In genomic region chr4:147839651-147840050, GRCh38 we compare ENCODE assay signal across 20 cellular contexts.
DNase-seq lines count a peak whose midpoint lies in the region; ATAC-seq and TF ChIP-seq lines count a peak whose summit lies in the region.
"Had no signal": no experiment of that assay in that cellular context is flagged by ENCODE, and none has a peak within 500 bp of the region (broad histone marks: within the 10 kb centered on the region; RNA-seq: fewer than 3 reads in every experiment).

No MANE protein-coding gene starts in this region.

- no peaks in the 10 kb centered on the region for H3K27me3 ChIP-seq in hepatocyte

- intact Hi-C loops in natural killer cell (cut with micrococcal nuclease) = no loop called here

- H2AFZ ChIP-seq in hepatocyte = no peak overlapping the region

- H3K9me3 Mint-ChIP-seq in natural killer cell = peaks cover 2% of the 10 kb centered on the region in 2 donors
- H3K9me3 Mint-ChIP-seq in natural killer cell treated with Interleukin-12 subunit alpha and Interleukin-12 subunit beta and Interleukin-15 and Interleukin-18, amount 100 ng/mL, for 72 hours = no peaks in the 10 kb centered on the region
- H3K9me3 Mint-ChIP-seq in T-helper 2 cell treated with Interferon-gamma antibody and Interleukin-4, amounts not matched to agents 5 μg/mL and 100 μg/mL, for 36 hours = no peaks in the 10 kb centered on the region
- H3K9me3 Mint-ChIP-seq: IgD-negative memory B cell had no signal

- no peaks in the 10 kb centered on the region for H3K4me1 ChIP-seq in hepatocyte (ENCODE audit: insufficient read depth)

- H3K4me2 ChIP-seq in hepatocyte = no peak overlapping the region

- TF ChIP-seq CTCF in natural killer cell (IDR thresholded peaks at IDR 0.05) (no peak), hepatocyte (IDR thresholded peaks at IDR 0.05; ENCODE audit: poor library complexity) (no peak), retinal pigment epithelial cell (conservative IDR thresholded peaks at IDR 0.05; ENCODE audit: low read depth, low read length) (no peak), GM13977 (IDR thresholded peaks at IDR 0.05; ENCODE audit: extremely low read depth, insufficient read depth, missing control alignments) (no peak)

- H3K4me3 ChIP-seq in hepatocyte (no peak overlapping the region), retinal pigment epithelial cell (ENCODE audit: low read length) (no peak overlapping the region)

- in situ Hi-C loops in GM13977 (cut with MboI; ENCODE audit: low pct_unique_long_range_greater_than_20kb, low sequenced_read_pairs, unreplicated experiment) = no loop called here

- ATAC-seq in natural killer cell = no peak
- no peak for ATAC-seq in natural killer cell treated with Interleukin-12 subunit alpha and Interleukin-12 subunit beta and Interleukin-15 and Interleukin-18, amount 100 ng/mL, for 72 hours
- ATAC-seq: Panc1 had no signal

- whole genome bisulfite sequencing in hepatocyte (ENCODE audit: low lambda C conversion rate, missing lambda C conversion rate) = 57% methylated on average over 3 of the region's 3 CpGs

- no peaks in the 10 kb centered on the region for H3K9me3 ChIP-seq in hepatocyte (ENCODE audit: low read depth)

- peaks cover 34 to 39% of the 10 kb centered on the region in 2 donors for H3K4me1 Mint-ChIP-seq in natural killer cell
- peaks cover 11 to 12% of the 10 kb centered on the region in 2 donors for H3K4me1 Mint-ChIP-seq in natural killer cell treated with Interleukin-12 subunit alpha and Interleukin-12 subunit beta and Interleukin-15 and Interleukin-18, amount 100 ng/mL, for 72 hours (ENCODE audit: low read depth in 2 of 2)
- H3K4me1 Mint-ChIP-seq in T-helper 2 cell treated with Interferon-gamma antibody and Interleukin-4, amounts not matched to agents 5 μg/mL and 100 μg/mL, for 36 hours (ENCODE audit: low read depth) = peaks cover 4% of the 10 kb centered on the region
- H3K4me1 Mint-ChIP-seq: B cell had no signal

- peaks cover 9% of the 10 kb centered on the region for H3K79me2 ChIP-seq in hepatocyte

- H3K4me3 Mint-ChIP-seq in natural killer cell = no peak overlapping the region
- H3K4me3 Mint-ChIP-seq in natural killer cell treated with Interleukin-12 subunit alpha and Interleukin-12 subunit beta and Interleukin-15 and Interleukin-18, amount 100 ng/mL, for 72 hours = no peak overlapping the region
- no peak overlapping the region for H3K4me3 Mint-ChIP-seq in T-helper 2 cell treated with Interferon-gamma antibody and Interleukin-4, amounts not matched to agents 5 μg/mL and 100 μg/mL, for 36 hours
- H3K4me3 Mint-ChIP-seq: B cell, IgD-negative memory B cell had no signal

- H3K36me3 Mint-ChIP-seq in natural killer cell = no peaks in the 10 kb centered on the region
- no peaks in the 10 kb centered on the region for H3K36me3 Mint-ChIP-seq in natural killer cell treated with Interleukin-12 subunit alpha and Interleukin-12 subunit beta and Interleukin-15 and Interleukin-18, amount 100 ng/mL, for 72 hours
- peaks cover 5% of the 10 kb centered on the region for H3K36me3 Mint-ChIP-seq in T-helper 2 cell treated with Interferon-gamma antibody and Interleukin-4, amounts not matched to agents 5 μg/mL and 100 μg/mL, for 36 hours (ENCODE audit: low read depth)
- H3K36me3 Mint-ChIP-seq: IgD-negative memory B cell had no signal

- peak overlapping the region; percentile 24 for H3K27ac ChIP-seq in hepatocyte

- H3K27ac Mint-ChIP-seq in natural killer cell = peak overlapping the region; percentile 2 to 20
- H3K27ac Mint-ChIP-seq in natural killer cell treated with Interleukin-12 subunit alpha and Interleukin-12 subunit beta and Interleukin-15 and Interleukin-18, amount 100 ng/mL, for 72 hours = no peak overlapping the region
- H3K27ac Mint-ChIP-seq in T-helper 2 cell treated with Interferon-gamma antibody and Interleukin-4, amounts not matched to agents 5 μg/mL and 100 μg/mL, for 36 hours = no peak overlapping the region
- H3K27ac Mint-ChIP-seq: B cell, IgD-negative memory B cell had no signal

- no peak for DNase-seq in natural killer cell
- DNase-seq in natural killer cell treated with Interleukin-12 subunit alpha and Interleukin-12 subunit beta and Interleukin-15 and Interleukin-18, amount 100 ng/mL, for 72 hours (ENCODE audit: low spot score) = no peak
- DNase-seq in hepatocyte (ENCODE audit: low spot score) = no peak
- peak; percentile 79 for DNase-seq in retinal pigment epithelial cell (ENCODE audit: low read depth)
- no peak for DNase-seq in GM13977 (ENCODE audit: low spot score)
- DNase-seq in T-helper 2 cell treated with Interferon-gamma antibody and Interleukin-4, amounts not matched to agents 5 μg/mL and 100 μg/mL, for 36 hours (ENCODE audit: low spot score) = no peak
- no peak for DNase-seq in glomerular visceral epithelial cell (ENCODE audit: extremely low spot score)
- DNase-seq in stimulated activated CD4-positive, alpha-beta T cell treated with anti-CD3 and anti-CD28 coated beads, Interleukin-15, amount 100 ng/mL, for 24 hours = no peak
- DNase-seq: 8988T, DMS79 treated with DMSO at 0.1 percent for 48 hours, H7, Karpas-422, NCI-H1092, NCI-H1436 treated with DMSO at 0.1 percent for 48 hours, NCI-H2029, NCI-H2171, NCI-H446 had no signal

- H3K36me3 ChIP-seq in hepatocyte (replicated peaks; ENCODE audit: insufficient read depth, low read depth) = no peaks in the 10 kb centered on the region

- H3K27me3 Mint-ChIP-seq in natural killer cell (ENCODE audit: low read depth in 2 of 2) = no peaks in the 10 kb centered on the region
- H3K27me3 Mint-ChIP-seq in natural killer cell treated with Interleukin-12 subunit alpha and Interleukin-12 subunit beta and Interleukin-15 and Interleukin-18, amount 100 ng/mL, for 72 hours = no peaks in the 10 kb centered on the region
- H3K27me3 Mint-ChIP-seq in T-helper 2 cell treated with Interferon-gamma antibody and Interleukin-4, amounts not matched to agents 5 μg/mL and 100 μg/mL, for 36 hours (ENCODE audit: low read depth) = no peaks in the 10 kb centered on the region

- H3K9me2 ChIP-seq in hepatocyte (replicated peaks; ENCODE audit: insufficient read depth) = no peaks in the 10 kb centered on the region

- H4K20me1 ChIP-seq in hepatocyte (ENCODE audit: insufficient read depth, poor library complexity, severe bottlenecking) = no peaks in the 10 kb centered on the region

Comparison
In these comparisons a context has a peak if more than half of its experiments do, and no peak if none do; other contexts are left out.
1. H3K27ac Mint-ChIP-seq: peak in natural killer cell (2 of 2); none in natural killer cell treated with Interleukin-12 subunit alpha and Interleukin-12 subunit beta and Interleukin-15 and Interleukin-18, amount 100 ng/mL, for 72 hours (0 of 2) and T-helper 2 cell treated with Interferon-gamma antibody and Interleukin-4, amounts not matched to agents 5 μg/mL and 100 μg/mL, for 36 hours (single experiment).